4 cellular contexts compared by ENCODE assay signal in the genomic region with DNA sequence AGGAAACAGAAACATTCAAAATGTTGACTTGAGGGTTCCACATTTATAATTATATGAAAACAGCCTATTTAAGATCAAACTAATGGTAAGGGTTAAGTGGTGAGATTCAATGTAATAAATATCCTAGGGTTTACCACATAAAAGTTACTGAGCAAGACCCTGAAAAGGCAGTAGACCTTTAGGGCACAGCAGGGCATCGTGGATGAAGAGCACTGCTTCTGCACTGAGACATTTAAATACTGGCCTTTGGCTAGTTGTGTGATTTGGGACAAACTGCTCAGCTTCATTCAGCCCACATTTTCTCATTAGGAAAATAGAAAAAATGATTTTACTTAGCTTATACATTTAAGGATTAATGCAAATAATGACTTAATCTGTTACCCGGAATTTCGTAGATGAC.
TF ChIP-seq lines count a peak whose summit lies in the region.

No MANE protein-coding gene starts in this region.

TF ChIP-seq in SK-N-SH, 30 proteins besides CTCF, POLR2A, EP300 and RAD21:
- TF ChIP-seq, protein P1, sequence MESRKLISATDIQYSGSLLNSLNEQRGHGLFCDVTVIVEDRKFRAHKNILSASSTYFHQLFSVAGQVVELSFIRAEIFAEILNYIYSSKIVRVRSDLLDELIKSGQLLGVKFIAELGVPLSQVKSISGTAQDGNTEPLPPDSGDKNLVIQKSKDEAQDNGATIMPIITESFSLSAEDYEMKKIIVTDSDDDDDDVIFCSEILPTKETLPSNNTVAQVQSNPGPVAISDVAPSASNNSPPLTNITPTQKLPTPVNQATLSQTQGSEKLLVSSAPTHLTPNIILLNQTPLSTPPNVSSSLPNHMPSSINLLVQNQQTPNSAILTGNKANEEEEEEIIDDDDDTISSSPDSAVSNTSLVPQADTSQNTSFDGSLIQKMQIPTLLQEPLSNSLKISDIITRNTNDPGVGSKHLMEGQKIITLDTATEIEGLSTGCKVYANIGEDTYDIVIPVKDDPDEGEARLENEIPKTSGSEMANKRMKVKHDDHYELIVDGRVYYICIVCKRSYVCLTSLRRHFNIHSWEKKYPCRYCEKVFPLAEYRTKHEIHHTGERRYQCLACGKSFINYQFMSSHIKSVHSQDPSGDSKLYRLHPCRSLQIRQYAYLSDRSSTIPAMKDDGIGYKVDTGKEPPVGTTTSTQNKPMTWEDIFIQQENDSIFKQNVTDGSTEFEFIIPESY (IDR thresholded peaks at IDR 0.05; ENCODE audit: borderline replicate concordance, low read depth) = no peak
- TF ChIP-seq RXRA (IDR thresholded peaks at IDR 0.05; ENCODE audit: borderline replicate concordance, low read depth) (no peak), TEAD4 (IDR thresholded peaks at IDR 0.05; ENCODE audit: borderline replicate concordance, insufficient read depth) (no peak)
TF ChIP-seq in SK-N-SH: peak in this region for 0.

TF ChIP-seq in SK-N-SH treated with all-trans-retinoic acid at 6 μM for 48 hours, 23 proteins besides CTCF, POLR2A, EP300 and RAD21 (continues in another document):
- TF ChIP-seq, protein P2, sequence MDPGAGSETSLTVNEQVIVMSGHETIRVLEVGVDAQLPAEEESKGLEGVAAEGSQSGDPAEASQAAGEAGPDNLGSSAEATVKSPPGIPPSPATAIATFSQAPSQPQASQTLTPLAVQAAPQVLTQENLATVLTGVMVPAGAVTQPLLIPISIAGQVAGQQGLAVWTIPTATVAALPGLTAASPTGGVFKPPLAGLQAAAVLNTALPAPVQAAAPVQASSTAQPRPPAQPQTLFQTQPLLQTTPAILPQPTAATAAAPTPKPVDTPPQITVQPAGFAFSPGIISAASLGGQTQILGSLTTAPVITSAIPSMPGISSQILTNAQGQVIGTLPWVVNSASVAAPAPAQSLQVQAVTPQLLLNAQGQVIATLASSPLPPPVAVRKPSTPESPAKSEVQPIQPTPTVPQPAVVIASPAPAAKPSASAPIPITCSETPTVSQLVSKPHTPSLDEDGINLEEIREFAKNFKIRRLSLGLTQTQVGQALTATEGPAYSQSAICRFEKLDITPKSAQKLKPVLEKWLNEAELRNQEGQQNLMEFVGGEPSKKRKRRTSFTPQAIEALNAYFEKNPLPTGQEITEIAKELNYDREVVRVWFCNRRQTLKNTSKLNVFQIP (CRISPR knock-in tag; IDR thresholded peaks at IDR 0.05; ENCODE audit: borderline replicate concordance, low read depth) = no peak
- no peak for TF ChIP-seq CSDC2 (CRISPR knock-in tag; IDR thresholded peaks at IDR 0.05)
- no peak for TF ChIP-seq GLIS3 (CRISPR knock-in tag; IDR thresholded peaks at IDR 0.05)
- no peak for TF ChIP-seq ZC3H10 (CRISPR knock-in tag; IDR thresholded peaks at IDR 0.05)
- no peak for TF ChIP-seq ARNTL (CRISPR knock-in tag; IDR thresholded peaks at IDR 0.05; ENCODE audit: borderline replicate concordance, low read depth)
- no peak for TF ChIP-seq PPARA (CRISPR knock-in tag; IDR thresholded peaks at IDR 0.05; ENCODE audit: borderline replicate concordance)
- TF ChIP-seq, protein P3, sequence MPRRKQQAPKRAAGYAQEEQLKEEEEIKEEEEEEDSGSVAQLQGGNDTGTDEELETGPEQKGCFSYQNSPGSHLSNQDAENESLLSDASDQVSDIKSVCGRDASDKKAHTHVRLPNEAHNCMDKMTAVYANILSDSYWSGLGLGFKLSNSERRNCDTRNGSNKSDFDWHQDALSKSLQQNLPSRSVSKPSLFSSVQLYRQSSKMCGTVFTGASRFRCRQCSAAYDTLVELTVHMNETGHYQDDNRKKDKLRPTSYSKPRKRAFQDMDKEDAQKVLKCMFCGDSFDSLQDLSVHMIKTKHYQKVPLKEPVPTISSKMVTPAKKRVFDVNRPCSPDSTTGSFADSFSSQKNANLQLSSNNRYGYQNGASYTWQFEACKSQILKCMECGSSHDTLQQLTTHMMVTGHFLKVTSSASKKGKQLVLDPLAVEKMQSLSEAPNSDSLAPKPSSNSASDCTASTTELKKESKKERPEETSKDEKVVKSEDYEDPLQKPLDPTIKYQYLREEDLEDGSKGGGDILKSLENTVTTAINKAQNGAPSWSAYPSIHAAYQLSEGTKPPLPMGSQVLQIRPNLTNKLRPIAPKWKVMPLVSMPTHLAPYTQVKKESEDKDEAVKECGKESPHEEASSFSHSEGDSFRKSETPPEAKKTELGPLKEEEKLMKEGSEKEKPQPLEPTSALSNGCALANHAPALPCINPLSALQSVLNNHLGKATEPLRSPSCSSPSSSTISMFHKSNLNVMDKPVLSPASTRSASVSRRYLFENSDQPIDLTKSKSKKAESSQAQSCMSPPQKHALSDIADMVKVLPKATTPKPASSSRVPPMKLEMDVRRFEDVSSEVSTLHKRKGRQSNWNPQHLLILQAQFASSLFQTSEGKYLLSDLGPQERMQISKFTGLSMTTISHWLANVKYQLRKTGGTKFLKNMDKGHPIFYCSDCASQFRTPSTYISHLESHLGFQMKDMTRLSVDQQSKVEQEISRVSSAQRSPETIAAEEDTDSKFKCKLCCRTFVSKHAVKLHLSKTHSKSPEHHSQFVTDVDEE (CRISPR knock-in tag; IDR thresholded peaks at IDR 0.05) = no peak
- no peak for TF ChIP-seq ESRRG (CRISPR knock-in tag; IDR thresholded peaks at IDR 0.05)
- no peak; the same call in 1 of the 2 replicates for TF ChIP-seq TCF4 (CRISPR knock-in tag; IDR thresholded peaks at IDR 0.05; ENCODE audit: borderline replicate concordance)

TF ChIP-seq in HEK293T, 16 proteins besides CTCF, POLR2A, EP300 and RAD21 (continued from another document):
- TF ChIP-seq FOXM1 (IDR thresholded peaks at IDR 0.05; ENCODE audit: borderline replicate concordance) (no peak), FOXK2 (IDR thresholded peaks at IDR 0.05) (no peak), HDGF (IDR thresholded peaks at IDR 0.05; ENCODE audit: borderline replicate concordance) (no peak), TARDBP (IDR thresholded peaks at IDR 0.05) (no peak), CTBP1 (IDR thresholded peaks at IDR 0.05; ENCODE audit: borderline replicate concordance) (no peak), LEF1 (IDR thresholded peaks at IDR 0.05; ENCODE audit: borderline replicate concordance) (no peak)

TF ChIP-seq in WTC11, 78 proteins besides CTCF, POLR2A, EP300 and RAD21 (continued from another document):
- TF ChIP-seq, protein P4, sequence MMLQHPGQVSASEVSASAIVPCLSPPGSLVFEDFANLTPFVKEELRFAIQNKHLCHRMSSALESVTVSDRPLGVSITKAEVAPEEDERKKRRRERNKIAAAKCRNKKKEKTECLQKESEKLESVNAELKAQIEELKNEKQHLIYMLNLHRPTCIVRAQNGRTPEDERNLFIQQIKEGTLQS (CRISPR knock-in tag; conservative IDR thresholded peaks at IDR 0.05) = no peak
